ENCODE assay signal across 11 cellular contexts in the genomic region with DNA sequence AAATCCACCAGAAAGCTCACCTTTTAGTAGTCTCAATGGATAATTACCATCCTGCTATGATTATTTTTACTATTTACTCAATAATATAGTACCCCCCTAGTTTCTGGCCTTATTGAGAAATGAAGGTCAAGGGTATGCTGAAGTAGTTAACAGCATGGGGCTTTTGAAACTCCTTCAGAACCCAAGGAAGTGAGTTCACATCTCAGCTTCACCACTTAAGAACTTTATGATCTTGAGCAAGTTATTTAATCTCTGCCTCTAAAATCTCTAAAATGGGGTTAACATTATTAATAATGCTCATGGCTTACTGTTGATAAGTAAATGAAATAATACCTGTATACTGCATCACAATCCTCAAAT. TPM values are rescaled to one million over a fixed set of nuclear protein-coding genes. Genes with fewer than 3 reads are reported as not detected.
A peak's percentile ranks its signal among the peaks of the same experiment; 100 is the strongest.
DNase-seq lines count a peak whose midpoint lies in the region; ATAC-seq and TF ChIP-seq lines count a peak whose summit lies in the region.
"Had no signal": no experiment of that assay in that cellular context is flagged by ENCODE, and none has a peak within 500 bp of the region (broad histone marks: within the 10 kb centered on the region; RNA-seq: fewer than 3 reads in every experiment).

No MANE protein-coding gene starts in this region.

- H3K4me3 ChIP-seq in NB4 (ENCODE audit: low read depth, low read length) (peak overlapping the region; percentile 30), upper lobe of right lung (no peak overlapping the region)

- H3K27ac ChIP-seq in upper lobe of right lung, result peak overlapping the region; percentile 55

- no peaks in the 10 kb centered on the region for H3K9me3 ChIP-seq in upper lobe of right lung

- no peak for TF ChIP-seq POLR2A in NB4 (IDR thresholded peaks at IDR 0.05; ENCODE audit: extremely low read depth, insufficient read length)

- TF ChIP-seq CTCF in natural killer cell (IDR thresholded peaks at IDR 0.05) (no peak), NB4 (IDR thresholded peaks at IDR 0.05; ENCODE audit: low read depth, low read length) (no peak), upper lobe of right lung (IDR thresholded peaks at IDR 0.05) (no peak)

- peaks cover 5% of the 10 kb centered on the region for H3K36me3 ChIP-seq in upper lobe of right lung

- no peaks in the 10 kb centered on the region for H3K9me3 Mint-ChIP-seq in natural killer cell
- H3K9me3 Mint-ChIP-seq in natural killer cell treated with Interleukin-12 subunit alpha and Interleukin-12 subunit beta and Interleukin-15 and Interleukin-18, amount 100 ng/mL, for 72 hours, result no peaks in the 10 kb centered on the region
- H3K9me3 Mint-ChIP-seq: type B pancreatic cell had no signal

- no peak for DNase-seq in natural killer cell
- no peak for DNase-seq in natural killer cell treated with Interleukin-12 subunit alpha and Interleukin-12 subunit beta and Interleukin-15 and Interleukin-18, amount 100 ng/mL, for 72 hours (ENCODE audit: low spot score)
- peak; percentile 82 for DNase-seq in NB4 (ENCODE audit: low read depth)
- no peak for DNase-seq in upper lobe of right lung
- no peak for DNase-seq in HK-2 (ENCODE audit: unreplicated experiment)
- no peak for DNase-seq in left ventricle myocardium superior
- DNase-seq in left colon, result no peak
- DNase-seq: activated CD8-positive, alpha-beta memory T cell treated with anti-CD3 and anti-CD28 coated beads, Interleukin-2, amount 50 U/mL, for 48 hours; amniotic stem cell had no signal

- peaks cover 54% of the 10 kb centered on the region for H3K4me1 ChIP-seq in upper lobe of right lung

- no peaks in the 10 kb centered on the region for H3K27me3 Mint-ChIP-seq in natural killer cell (ENCODE audit: low read depth in 2 of 2)
- no peaks in the 10 kb centered on the region for H3K27me3 Mint-ChIP-seq in natural killer cell treated with Interleukin-12 subunit alpha and Interleukin-12 subunit beta and Interleukin-15 and Interleukin-18, amount 100 ng/mL, for 72 hours
- H3K27me3 Mint-ChIP-seq: type B pancreatic cell had no signal

- H3K36me3 Mint-ChIP-seq in natural killer cell, result no peaks in the 10 kb centered on the region
- H3K36me3 Mint-ChIP-seq in natural killer cell treated with Interleukin-12 subunit alpha and Interleukin-12 subunit beta and Interleukin-15 and Interleukin-18, amount 100 ng/mL, for 72 hours, result peaks cover 11% of the 10 kb centered on the region

- peaks cover 83 to 86% of the 10 kb centered on the region in 2 donors for H3K4me1 Mint-ChIP-seq in natural killer cell
- peaks cover 39 to 75% of the 10 kb centered on the region in 2 donors for H3K4me1 Mint-ChIP-seq in natural killer cell treated with Interleukin-12 subunit alpha and Interleukin-12 subunit beta and Interleukin-15 and Interleukin-18, amount 100 ng/mL, for 72 hours (ENCODE audit: low read depth in 2 of 2)

- H3K4me3 Mint-ChIP-seq in natural killer cell, result peak overlapping the region; percentile 18
- no peak overlapping the region for H3K4me3 Mint-ChIP-seq in natural killer cell treated with Interleukin-12 subunit alpha and Interleukin-12 subunit beta and Interleukin-15 and Interleukin-18, amount 100 ng/mL, for 72 hours
- H3K4me3 Mint-ChIP-seq: type B pancreatic cell had no signal

- ATAC-seq in natural killer cell (no peak), HG02938 (IDR thresholded peaks at IDR 0.05; ENCODE audit: unreplicated experiment) (peak; percentile 6), upper lobe of right lung (peak; percentile 53), left ventricle myocardium superior (no peak), left colon (no peak)
- ATAC-seq in natural killer cell treated with Interleukin-12 subunit alpha and Interleukin-12 subunit beta and Interleukin-15 and Interleukin-18, amount 100 ng/mL, for 72 hours, result no peak

- intact Hi-C loops in natural killer cell (cut with micrococcal nuclease) (loop anchor here (5.0 kb wide), 1 partner anchor 34 kb away; no protein-coding TSS in a partner anchor), upper lobe of right lung (cut with DNase I) (no loop called here), left ventricle myocardium superior (cut with micrococcal nuclease) (no loop called here), left colon (cut with DNase I, micrococcal nuclease) (no loop called here)

- peak overlapping the region; percentile 20 to 76 for H3K27ac Mint-ChIP-seq in natural killer cell
- H3K27ac Mint-ChIP-seq in natural killer cell treated with Interleukin-12 subunit alpha and Interleukin-12 subunit beta and Interleukin-15 and Interleukin-18, amount 100 ng/mL, for 72 hours, result peak overlapping the region in 1 of 2 donors; percentile 7
- H3K27ac Mint-ChIP-seq: type B pancreatic cell had no signal

- H3K27me3 ChIP-seq in upper lobe of right lung, result no peaks in the 10 kb centered on the region

RNA-seq across cellular contexts. Expression of gene MTPN, which starts 5.8 kb away (rescaled TPM):
- 100 to 1,000 TPM; 161 to 170 (median 165) TPM for total RNA-seq in natural killer cell
- 100 to 1,000 TPM; 148 to 190 TPM for total RNA-seq in natural killer cell treated with Interleukin-12 subunit alpha and Interleukin-12 subunit beta and Interleukin-15 and Interleukin-18, amount 100 ng/mL, for 72 hours
- total RNA-seq in upper lobe of right lung, result 130 TPM
- total RNA-seq in left ventricle myocardium superior, result 75.2 TPM
- 10 to 100 TPM; 96.5 to 97.6 TPM for total RNA-seq in left colon

Comparison
In these comparisons a context has a peak if more than half of its experiments do, and no peak if none do; other contexts are left out.
1. ATAC-seq: peak in HG02938 (single experiment) and upper lobe of right lung (single experiment); none in natural killer cell (0 of 3), natural killer cell treated with Interleukin-12 subunit alpha and Interleukin-12 subunit beta and Interleukin-15 and Interleukin-18, amount 100 ng/mL, for 72 hours (0 of 2), left ventricle myocardium superior (single experiment) and left colon (single experiment).